1 cellular context compared by ENCODE assay signal in genomic region chr4:94484818-94485217, GRCh38.
TF ChIP-seq lines count a peak whose summit lies in the region.

No MANE protein-coding gene starts in this region.

TF ChIP-seq in IMR-90, 13 proteins besides CTCF, POLR2A, EP300 and RAD21 (continued from another document):
- peak; percentile 37; the same call in 1 of the 2 replicates for TF ChIP-seq USF2 (IDR thresholded peaks at IDR 0.05; ENCODE audit: low read depth, low read length)
